Comparison of ENCODE assay signal across 8 cellular contexts in the genomic region with DNA sequence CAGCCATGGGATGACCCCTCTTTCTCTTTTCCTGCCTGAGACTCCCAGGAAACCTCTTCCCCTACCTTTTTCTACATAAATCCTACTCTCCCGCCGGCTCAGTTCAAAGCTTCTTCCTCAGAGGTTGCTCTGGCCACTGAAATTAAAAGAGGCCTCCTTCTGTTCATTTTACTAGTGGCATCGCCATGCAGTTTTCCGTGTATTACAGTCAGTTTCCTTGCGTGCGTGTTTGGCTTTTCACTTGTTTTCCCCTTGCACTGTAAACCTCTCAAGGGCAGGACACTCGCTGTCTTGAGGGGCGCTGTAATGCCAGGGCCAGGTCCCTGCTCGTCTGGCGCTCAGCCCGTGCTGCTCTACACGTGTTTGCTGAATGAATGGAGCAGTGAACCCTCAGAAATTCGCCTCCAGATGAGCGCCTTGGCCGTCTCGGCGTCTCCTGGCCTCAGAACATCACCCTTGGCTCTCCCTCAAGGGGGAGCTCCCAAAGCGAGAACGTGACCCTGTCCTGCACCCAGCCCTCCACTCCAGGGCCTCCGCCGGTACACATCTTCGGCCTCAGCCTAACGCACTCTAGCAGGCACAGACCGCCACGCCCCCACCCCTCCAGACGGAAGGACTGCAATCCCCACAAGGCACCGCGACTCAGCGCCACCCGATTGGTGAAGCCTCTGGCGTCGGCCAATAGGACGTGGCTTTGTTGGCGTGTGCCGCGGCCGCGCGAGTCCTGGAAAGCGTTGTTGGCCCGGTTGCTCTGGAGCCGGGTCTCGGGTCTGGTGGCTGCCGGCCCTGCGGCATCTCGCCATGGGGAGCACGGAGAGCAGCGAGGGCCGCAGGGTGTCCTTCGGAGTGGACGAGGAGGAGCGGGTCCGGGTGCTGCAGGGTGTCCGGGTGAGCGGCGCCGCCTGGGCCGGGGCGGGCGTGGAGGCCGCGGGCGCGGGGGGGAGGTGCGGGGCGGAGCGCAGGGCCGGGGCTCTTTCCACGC. TPM values are rescaled to one million over a fixed set of nuclear protein-coding genes. Genes with fewer than 3 reads are reported as not detected.
DNase-seq lines count a peak whose midpoint lies in the region; ATAC-seq and TF ChIP-seq lines count a peak whose summit lies in the region.

TSS of gene CHCHD6 (plus strand) at position 729 of the 982 bp plus-strand sequence. CDS start at position 802, 73 bp downstream.

- peak within 1 kb of the TSS; percentile 53 for H3K27ac Mint-ChIP-seq in activated naive CD4-positive, alpha-beta T cell treated with anti-CD3 and anti-CD28 coated beads, Interleukin-2, amount 10 ng/mL, durations not matched to agents 7 days and 5 days

- no peak for TF ChIP-seq POLR2A in gastroesophageal sphincter (IDR thresholded peaks at IDR 0.05)

- H3K9me3 Mint-ChIP-seq in activated naive CD4-positive, alpha-beta T cell treated with anti-CD3 and anti-CD28 coated beads, Interleukin-2, amount 10 ng/mL, durations not matched to agents 7 days and 5 days: no peaks in the 10 kb centered on the region

- no peaks in the 10 kb centered on the region for H3K36me3 Mint-ChIP-seq in activated naive CD4-positive, alpha-beta T cell treated with anti-CD3 and anti-CD28 coated beads, Interleukin-2, amount 10 ng/mL, durations not matched to agents 7 days and 5 days

- peak; percentile 25 for TF ChIP-seq CTCF in HFF-Myc (IDR thresholded peaks at IDR 0.05; ENCODE audit: low read depth, low read length, missing control alignments)
- TF ChIP-seq CTCF in gastroesophageal sphincter (IDR thresholded peaks at IDR 0.05): peak in 1 of 4 experiments; percentile 21
- no peak for TF ChIP-seq CTCF in neutrophil (IDR thresholded peaks at IDR 0.05)

- WGBS in gastroesophageal sphincter (ENCODE audit: low coverage in 1 of 2), 2 donors: 5% methylated on average over 16 of the region's 69 CpGs; no CpG with 5 or more reads in 1 of the 2 donors

- H3K27me3 ChIP-seq in gastroesophageal sphincter (peaks cover 11% of the 10 kb centered on the region), neutrophil (peaks cover 78% of the 10 kb centered on the region)

- H3K27ac ChIP-seq in gastroesophageal sphincter: peak within 1 kb of the TSS in 3 of 4 donors; percentile 13 to 74 (median 46)
- H3K27ac ChIP-seq in neutrophil: no peak within 1 kb of the TSS
- H3K27ac ChIP-seq in substantia nigra (ENCODE audit: low read depth, low read length, poor library complexity, severe bottlenecking): peak within 1 kb of the TSS; percentile 40

- H3K36me3 ChIP-seq in gastroesophageal sphincter: no peaks in the 10 kb centered on the region
- no peaks in the 10 kb centered on the region for H3K36me3 ChIP-seq in neutrophil

- peak; percentile 100 for ATAC-seq in gastroesophageal sphincter

- H3K9me3 ChIP-seq in gastroesophageal sphincter (no peaks in the 10 kb centered on the region), neutrophil (no peaks in the 10 kb centered on the region)

- no peak for TF ChIP-seq EP300 in gastroesophageal sphincter (IDR thresholded peaks at IDR 0.05)

- H3K4me1 ChIP-seq in gastroesophageal sphincter: peaks cover 0 to 18% (median 8%) of the 10 kb centered on the region in 3 donors
- peaks cover 12 to 14% of the 10 kb centered on the region in 2 experiments for H3K4me1 ChIP-seq in neutrophil (ENCODE audit: control insufficient read depth in 1 of 2, insufficient read depth in 1 of 2, low read depth in 1 of 2, low read length in 1 of 2)

- peak within 1 kb of the TSS; percentile 70 for H3K4me3 ChIP-seq in HFF-Myc (replicated peaks; ENCODE audit: low read depth, low read length)
- peak within 1 kb of the TSS; percentile 79 to 84 for H3K4me3 ChIP-seq in gastroesophageal sphincter
- peak within 1 kb of the TSS; percentile 67 to 76 for H3K4me3 ChIP-seq in neutrophil (ENCODE audit: low read depth in 1 of 2, low read length in 1 of 2)

- peak; percentile 100 for DNase-seq in GM03348 (ENCODE audit: low spot score)
- peak; percentile 90 for DNase-seq in HFF-Myc (ENCODE audit: extremely low read depth, low read depth)
- peak; percentile 92 for DNase-seq in MV-4-11 (lab: John Stamatoyannopoulos, UW)
- peak; percentile 96 for DNase-seq in SK-N-DZ (ENCODE audit: low spot score)
- DNase-seq in activated naive CD4-positive, alpha-beta T cell treated with anti-CD3 and anti-CD28 coated beads, Interleukin-2, amount 10 ng/mL, durations not matched to agents 7 days and 5 days: peak; percentile 96
- peak; percentile 71 to 96 (median 90) for DNase-seq in substantia nigra (lab: John Stamatoyannopoulos, UW)

- CTCF ChIA-PET in activated naive CD4-positive, alpha-beta T cell treated with anti-CD3 and anti-CD28 coated beads, Interleukin-2, amount 10 ng/mL, durations not matched to agents 7 days and 5 days (lab: Charles Lee): interaction anchor here (1.3 kb wide), 1 partner anchor 181 kb away, joined by 3 read pairs; no protein-coding TSS in a partner anchor

- peaks cover 28% of the 10 kb centered on the region for H3K27me3 Mint-ChIP-seq in activated naive CD4-positive, alpha-beta T cell treated with anti-CD3 and anti-CD28 coated beads, Interleukin-2, amount 10 ng/mL, durations not matched to agents 7 days and 5 days

- peaks cover 16% of the 10 kb centered on the region for H3K4me1 Mint-ChIP-seq in activated naive CD4-positive, alpha-beta T cell treated with anti-CD3 and anti-CD28 coated beads, Interleukin-2, amount 10 ng/mL, durations not matched to agents 7 days and 5 days

- peak within 1 kb of the TSS; percentile 88 for H3K4me3 Mint-ChIP-seq in activated naive CD4-positive, alpha-beta T cell treated with anti-CD3 and anti-CD28 coated beads, Interleukin-2, amount 10 ng/mL, durations not matched to agents 7 days and 5 days

RNA-seq across cellular contexts. Expression of gene CHCHD6, which starts in this region (rescaled TPM):
- 74.0 and 83.9 TPM in 2 replicates for polyA plus RNA-seq in SK-N-DZ (2014; cell fraction: cytosol; rRNA removed)
- 44.6 and 58.6 TPM in 2 replicates for polyA plus RNA-seq in SK-N-DZ (2014; cell fraction: nucleus; rRNA removed)
- total RNA-seq in gastroesophageal sphincter: 10 to 100 TPM in 3 of 4 donors, 1 to 10 TPM in 1; 8.5 to 37.2 (median 15.2) TPM
